In the genomic region with DNA sequence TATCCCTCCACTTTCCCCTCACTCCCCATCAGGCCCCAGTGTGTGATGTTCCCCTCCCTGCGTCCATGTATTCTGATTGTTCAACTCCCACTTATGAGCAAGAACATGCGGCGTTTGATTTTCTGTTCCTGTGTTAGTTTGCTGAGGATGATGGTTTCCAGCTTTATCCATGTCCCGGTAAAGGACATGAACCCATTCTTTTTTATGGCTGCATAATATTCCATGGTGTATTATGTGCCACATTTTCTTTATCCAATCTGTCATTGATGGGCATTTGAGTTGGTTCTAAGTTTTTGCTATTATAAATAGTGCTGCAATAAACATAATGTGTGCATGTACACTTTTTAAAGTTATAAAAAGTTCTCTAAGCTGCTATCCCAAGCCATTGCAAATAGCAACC, we compare ENCODE assay signal across 2 cellular contexts.
A peak's percentile ranks its signal among the peaks of the same experiment; 100 is the strongest.
TF ChIP-seq lines count a peak whose summit lies in the region.

No MANE protein-coding gene starts in this region.

TF ChIP-seq in HEK293, 187 proteins besides CTCF, POLR2A, EP300 and RAD21:
- TF ChIP-seq, protein P1, sequence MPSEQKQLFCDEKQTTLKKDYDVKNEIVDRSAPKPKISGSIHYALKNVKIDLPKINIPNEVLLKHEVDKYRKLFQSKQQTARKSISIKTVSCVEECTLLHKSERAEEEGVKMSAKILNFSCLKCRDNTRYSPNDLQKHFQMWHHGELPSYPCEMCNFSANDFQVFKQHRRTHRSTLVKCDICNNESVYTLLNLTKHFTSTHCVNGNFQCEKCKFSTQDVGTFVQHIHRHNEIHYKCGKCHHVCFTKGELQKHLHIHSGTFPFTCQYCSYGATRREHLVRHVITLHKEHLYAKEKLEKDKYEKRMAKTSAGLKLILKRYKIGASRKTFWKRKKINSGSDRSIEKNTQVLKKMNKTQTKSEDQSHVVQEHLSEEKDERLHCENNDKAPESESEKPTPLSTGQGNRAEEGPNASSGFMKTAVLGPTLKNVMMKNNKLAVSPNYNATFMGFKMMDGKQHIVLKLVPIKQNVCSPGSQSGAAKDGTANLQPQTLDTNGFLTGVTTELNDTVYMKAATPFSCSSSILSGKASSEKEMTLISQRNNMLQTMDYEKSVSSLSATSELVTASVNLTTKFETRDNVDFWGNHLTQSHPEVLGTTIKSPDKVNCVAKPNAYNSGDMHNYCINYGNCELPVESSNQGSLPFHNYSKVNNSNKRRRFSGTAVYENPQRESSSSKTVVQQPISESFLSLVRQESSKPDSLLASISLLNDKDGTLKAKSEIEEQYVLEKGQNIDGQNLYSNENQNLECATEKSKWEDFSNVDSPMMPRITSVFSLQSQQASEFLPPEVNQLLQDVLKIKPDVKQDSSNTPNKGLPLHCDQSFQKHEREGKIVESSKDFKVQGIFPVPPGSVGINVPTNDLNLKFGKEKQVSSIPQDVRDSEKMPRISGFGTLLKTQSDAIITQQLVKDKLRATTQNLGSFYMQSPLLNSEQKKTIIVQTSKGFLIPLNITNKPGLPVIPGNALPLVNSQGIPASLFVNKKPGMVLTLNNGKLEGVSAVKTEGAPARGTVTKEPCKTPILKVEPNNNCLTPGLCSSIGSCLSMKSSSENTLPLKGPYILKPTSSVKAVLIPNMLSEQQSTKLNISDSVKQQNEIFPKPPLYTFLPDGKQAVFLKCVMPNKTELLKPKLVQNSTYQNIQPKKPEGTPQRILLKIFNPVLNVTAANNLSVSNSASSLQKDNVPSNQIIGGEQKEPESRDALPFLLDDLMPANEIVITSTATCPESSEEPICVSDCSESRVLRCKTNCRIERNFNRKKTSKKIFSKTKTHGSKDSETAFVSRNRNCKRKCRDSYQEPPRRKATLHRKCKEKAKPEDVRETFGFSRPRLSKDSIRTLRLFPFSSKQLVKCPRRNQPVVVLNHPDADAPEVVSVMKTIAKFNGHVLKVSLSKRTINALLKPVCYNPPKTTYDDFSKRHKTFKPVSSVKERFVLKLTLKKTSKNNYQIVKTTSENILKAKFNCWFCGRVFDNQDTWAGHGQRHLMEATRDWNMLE (tag by site-specific recombination; conservative IDR thresholded peaks at IDR 0.05; ENCODE audit: low read depth) = no peak
- TF ChIP-seq ZNF146 (tag by site-specific recombination; IDR thresholded peaks at IDR 0.05) (peak; percentile 83), EGR2 (tag by site-specific recombination; IDR thresholded peaks at IDR 0.05; ENCODE audit: low read depth) (no peak), HOXC10 (CRISPR knock-in tag; IDR thresholded peaks at IDR 0.05) (no peak), SP7 (tag by site-specific recombination; IDR thresholded peaks at IDR 0.05) (no peak)
- TF ChIP-seq, protein P2, sequence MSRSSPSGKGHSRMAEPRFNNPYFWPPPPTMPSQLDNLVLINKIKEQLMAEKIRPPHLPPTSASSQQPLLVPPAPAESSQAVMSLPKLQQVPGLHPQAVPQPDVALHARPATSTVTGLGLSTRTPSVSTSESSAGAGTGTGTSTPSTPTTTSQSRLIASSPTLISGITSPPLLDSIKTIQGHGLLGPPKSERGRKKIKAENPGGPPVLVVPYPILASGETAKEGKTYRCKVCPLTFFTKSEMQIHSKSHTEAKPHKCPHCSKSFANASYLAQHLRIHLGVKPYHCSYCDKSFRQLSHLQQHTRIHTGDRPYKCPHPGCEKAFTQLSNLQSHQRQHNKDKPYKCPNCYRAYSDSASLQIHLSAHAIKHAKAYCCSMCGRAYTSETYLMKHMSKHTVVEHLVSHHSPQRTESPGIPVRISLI (tag by site-specific recombination; IDR thresholded peaks at IDR 0.05) = no peak
- TF ChIP-seq, protein P3, sequence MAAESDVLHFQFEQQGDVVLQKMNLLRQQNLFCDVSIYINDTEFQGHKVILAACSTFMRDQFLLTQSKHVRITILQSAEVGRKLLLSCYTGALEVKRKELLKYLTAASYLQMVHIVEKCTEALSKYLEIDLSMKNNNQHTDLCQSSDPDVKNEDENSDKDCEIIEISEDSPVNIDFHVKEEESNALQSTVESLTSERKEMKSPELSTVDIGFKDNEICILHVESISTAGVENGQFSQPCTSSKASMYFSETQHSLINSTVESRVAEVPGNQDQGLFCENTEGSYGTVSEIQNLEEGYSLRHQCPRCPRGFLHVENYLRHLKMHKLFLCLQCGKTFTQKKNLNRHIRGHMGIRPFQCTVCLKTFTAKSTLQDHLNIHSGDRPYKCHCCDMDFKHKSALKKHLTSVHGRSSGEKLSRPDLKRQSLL (tag by site-specific recombination; IDR thresholded peaks at IDR 0.05) = no peak
- TF ChIP-seq, protein P4, sequence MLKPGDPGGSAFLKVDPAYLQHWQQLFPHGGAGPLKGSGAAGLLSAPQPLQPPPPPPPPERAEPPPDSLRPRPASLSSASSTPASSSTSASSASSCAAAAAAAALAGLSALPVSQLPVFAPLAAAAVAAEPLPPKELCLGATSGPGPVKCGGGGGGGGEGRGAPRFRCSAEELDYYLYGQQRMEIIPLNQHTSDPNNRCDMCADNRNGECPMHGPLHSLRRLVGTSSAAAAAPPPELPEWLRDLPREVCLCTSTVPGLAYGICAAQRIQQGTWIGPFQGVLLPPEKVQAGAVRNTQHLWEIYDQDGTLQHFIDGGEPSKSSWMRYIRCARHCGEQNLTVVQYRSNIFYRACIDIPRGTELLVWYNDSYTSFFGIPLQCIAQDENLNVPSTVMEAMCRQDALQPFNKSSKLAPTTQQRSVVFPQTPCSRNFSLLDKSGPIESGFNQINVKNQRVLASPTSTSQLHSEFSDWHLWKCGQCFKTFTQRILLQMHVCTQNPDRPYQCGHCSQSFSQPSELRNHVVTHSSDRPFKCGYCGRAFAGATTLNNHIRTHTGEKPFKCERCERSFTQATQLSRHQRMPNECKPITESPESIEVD (tag by site-specific recombination; IDR thresholded peaks at IDR 0.05) = no peak
TF ChIP-seq in HEK293: peak in this region for 1.

TF ChIP-seq in K562, 482 proteins besides CTCF, POLR2A, EP300 and RAD21 (continued from another document):
- TF ChIP-seq, protein P5, sequence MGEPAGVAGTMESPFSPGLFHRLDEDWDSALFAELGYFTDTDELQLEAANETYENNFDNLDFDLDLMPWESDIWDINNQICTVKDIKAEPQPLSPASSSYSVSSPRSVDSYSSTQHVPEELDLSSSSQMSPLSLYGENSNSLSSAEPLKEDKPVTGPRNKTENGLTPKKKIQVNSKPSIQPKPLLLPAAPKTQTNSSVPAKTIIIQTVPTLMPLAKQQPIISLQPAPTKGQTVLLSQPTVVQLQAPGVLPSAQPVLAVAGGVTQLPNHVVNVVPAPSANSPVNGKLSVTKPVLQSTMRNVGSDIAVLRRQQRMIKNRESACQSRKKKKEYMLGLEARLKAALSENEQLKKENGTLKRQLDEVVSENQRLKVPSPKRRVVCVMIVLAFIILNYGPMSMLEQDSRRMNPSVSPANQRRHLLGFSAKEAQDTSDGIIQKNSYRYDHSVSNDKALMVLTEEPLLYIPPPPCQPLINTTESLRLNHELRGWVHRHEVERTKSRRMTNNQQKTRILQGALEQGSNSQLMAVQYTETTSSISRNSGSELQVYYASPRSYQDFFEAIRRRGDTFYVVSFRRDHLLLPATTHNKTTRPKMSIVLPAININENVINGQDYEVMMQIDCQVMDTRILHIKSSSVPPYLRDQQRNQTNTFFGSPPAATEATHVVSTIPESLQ (CRISPR knock-in tag; IDR thresholded peaks at IDR 0.05) = no peak
- peak; percentile 85 for TF ChIP-seq ZNF146 (CRISPR knock-in tag; IDR thresholded peaks at IDR 0.05; ENCODE audit: unreplicated experiment)
